13 cellular contexts compared by ENCODE assay signal in genomic region chr11:30034746-30035145, GRCh38. TPM values are rescaled to one million over a fixed set of nuclear protein-coding genes. Genes with fewer than 3 reads are reported as not detected.
"Had no signal": no experiment of that assay in that cellular context is flagged by ENCODE, and none has a peak within 500 bp of the region (broad histone marks: within the 10 kb centered on the region; RNA-seq: fewer than 3 reads in every experiment).

No MANE protein-coding gene starts in this region.

RNA-seq across cellular contexts. Expression of gene KCNA4, which starts 17.9 kb away (rescaled TPM):
- total RNA-seq: activated naive CD4-positive, alpha-beta T cell treated with anti-CD3 and anti-CD28 coated beads for 36 hours; activated naive CD4-positive, alpha-beta T cell treated with anti-CD3 and anti-CD28 coated beads, Interleukin-2, amount 50 U/mL, for 72 hours; activated naive CD8-positive, alpha-beta T cell treated with anti-CD3 and anti-CD28 coated beads for 36 hours; activated naive CD8-positive, alpha-beta T cell treated with anti-CD3 and anti-CD28 coated beads, Interleukin-2, amount 10 ng/mL, durations not matched to agents 7 days and 5 days; activated T-cell treated with anti-CD3 and anti-CD28 coated beads, Interleukin-2, amount 50 U/mL, for 4 hours; activated T-cell treated with anti-CD3 and anti-CD28 coated beads, Interleukin-2, amount 50 U/mL, for 72 hours; activated T-helper 1 cell treated with anti-CD3 and anti-CD28 coated beads, Interleukin-12 subunit alpha, Interleukin-12 subunit beta, Interleukin-2, Interleukin-4 antibody, amounts not matched to agents 30 ng/mL and 10 ng/mL and 1 ng/mL, durations not matched to agents 14 hours and 24 hours and 36 hours; activated T-helper 17 cell treated with anti-CD3 and anti-CD28 coated beads, Interleukin-2, amount 50 U/mL, for 72 hours; activated T-helper 2 cell treated with anti-CD3 and anti-CD28 coated beads, Interferon-gamma antibody, Interleukin-2, Interleukin-4, amounts not matched to agents 10 μg/mL and 5 μg/mL and 100 μg/mL, durations not matched to agents 14 hours and 24 hours and 36 hours; astrocyte; bronchial epithelial cell; chondrocyte had no signal
- polyA plus RNA-seq: aorta had no signal
